Comparison of ENCODE assay signal across 9 cellular contexts in genomic region chr5:158676642-158677489, GRCh38.
DNase-seq lines count a peak whose midpoint lies in the region; ATAC-seq and TF ChIP-seq lines count a peak whose summit lies in the region.
"Had no signal": no experiment of that assay in that cellular context is flagged by ENCODE, and none has a peak within 500 bp of the region (broad histone marks: within the 10 kb centered on the region; RNA-seq: fewer than 3 reads in every experiment).

No MANE protein-coding gene starts in this region.

- H2AK5ac ChIP-seq in neuronal stem cell (ENCODE audit: low read depth, low read length), result no peak overlapping the region

- H4K8ac ChIP-seq in neuronal stem cell (ENCODE audit: low read depth, low read length), result no peak overlapping the region

- H3K4me3 Mint-ChIP-seq in activated naive CD8-positive, alpha-beta T cell treated with anti-CD3 and anti-CD28 coated beads for 36 hours, result peak overlapping the region; percentile 25

- no peaks in the 10 kb centered on the region for H3K27me3 Mint-ChIP-seq in activated naive CD8-positive, alpha-beta T cell treated with anti-CD3 and anti-CD28 coated beads for 36 hours

- no peaks in the 10 kb centered on the region for H3K9me3 Mint-ChIP-seq in activated naive CD8-positive, alpha-beta T cell treated with anti-CD3 and anti-CD28 coated beads for 36 hours

- H3K4me3 ChIP-seq in neuronal stem cell (ENCODE audit: low read length in 2 of 2), result no peak overlapping the region
- H3K4me3 ChIP-seq in osteoblast (ENCODE audit: insufficient read depth, low read length), result no peak overlapping the region

- TF ChIP-seq CTCF in osteoblast (IDR thresholded peaks at IDR 0.05; ENCODE audit: extremely low read depth, low read depth, low read length), result no peak

- H3K27ac ChIP-seq in neuronal stem cell (replicated peaks; ENCODE audit: low read length) (no peak overlapping the region), osteoblast (ENCODE audit: low read depth, low read length) (no peak overlapping the region)
- H3K27ac ChIP-seq: 22Rv1 had no signal

- H3K4ac ChIP-seq in neuronal stem cell (ENCODE audit: low read length), result no peak overlapping the region

- H4K91ac ChIP-seq in neuronal stem cell (ENCODE audit: low read depth, low read length, poor library complexity), result no peak overlapping the region

- no peak overlapping the region for H2BK5ac ChIP-seq in neuronal stem cell (ENCODE audit: low read length)

- peak overlapping the region; percentile 52 for H3K27ac Mint-ChIP-seq in activated naive CD8-positive, alpha-beta T cell treated with anti-CD3 and anti-CD28 coated beads for 36 hours

- H3K4me1 ChIP-seq in neuronal stem cell (ENCODE audit: control insufficient read depth in 2 of 2, insufficient read depth in 1 of 2, low read depth in 1 of 2, low read length in 2 of 2), result peaks cover 0 to 1% of the 10 kb centered on the region in 2 donors
- no peaks in the 10 kb centered on the region for H3K4me1 ChIP-seq in osteoblast (ENCODE audit: insufficient read depth, low read length)

- peaks cover 12% of the 10 kb centered on the region for H3K4me1 Mint-ChIP-seq in activated naive CD8-positive, alpha-beta T cell treated with anti-CD3 and anti-CD28 coated beads for 36 hours

- H3K79me2 ChIP-seq in osteoblast (ENCODE audit: insufficient read depth, low read length), result no peaks in the 10 kb centered on the region

- no peaks in the 10 kb centered on the region for H3K27me3 ChIP-seq in neuronal stem cell (ENCODE audit: control insufficient read depth in 3 of 3, insufficient read depth in 3 of 3, low read depth in 1 of 3, low read length in 3 of 3)
- peaks cover 7% of the 10 kb centered on the region for H3K27me3 ChIP-seq in osteoblast (ENCODE audit: insufficient read depth, low read length)

- H2AFZ ChIP-seq in neuronal stem cell (ENCODE audit: low read length), result peak overlapping the region; percentile 73
- no peak overlapping the region for H2AFZ ChIP-seq in osteoblast (ENCODE audit: low read length)

- H3K79me1 ChIP-seq in neuronal stem cell (ENCODE audit: low read depth, low read length), result no peaks in the 10 kb centered on the region

- no peak overlapping the region for H3K9ac ChIP-seq in neuronal stem cell (ENCODE audit: low read depth, low read length, poor library complexity)

- H3K4me2 ChIP-seq in neuronal stem cell (ENCODE audit: insufficient read depth, low read length, poor library complexity, severe bottlenecking), result no peak overlapping the region
- H3K4me2 ChIP-seq in osteoblast (ENCODE audit: insufficient read depth, low read length), result no peak overlapping the region

- DNase-seq in DMS 273 (lab: John Stamatoyannopoulos, UW; ENCODE audit: unreplicated experiment), result peak; percentile 10
- no peak for DNase-seq in DMS 273 treated with DMSO at 0.1 percent for 48 hours (lab: John Stamatoyannopoulos, UW)
- DNase-seq in activated naive CD8-positive, alpha-beta T cell treated with anti-CD3 and anti-CD28 coated beads for 36 hours, result peak; percentile 2
- no peak for DNase-seq in neuronal stem cell (ENCODE audit: low spot score)
- no peak for DNase-seq in NCI-H2196 treated with DMSO at 0.1 percent for 48 hours (lab: John Stamatoyannopoulos, UW; ENCODE audit: unreplicated experiment)
- DNase-seq in central memory CD4-positive, alpha-beta T cell, result no peak
- DNase-seq in osteoblast (ENCODE audit: insufficient read length, low spot score, missing footprints), result no peak

- H3K9me3 ChIP-seq in neuronal stem cell (replicated peaks in 1 of 2; ENCODE audit: control insufficient read depth in 2 of 2, insufficient read depth in 1 of 2, low read depth in 1 of 2, low read length in 2 of 2) (no peaks in the 10 kb centered on the region), osteoblast (ENCODE audit: low read depth, low read length) (no peaks in the 10 kb centered on the region)

- no peak overlapping the region for H3K18ac ChIP-seq in neuronal stem cell (ENCODE audit: low read length)

- peak; percentile 50 for ATAC-seq in HG03139 (IDR thresholded peaks at IDR 0.05; ENCODE audit: unreplicated experiment)

- no peaks in the 10 kb centered on the region for H4K20me1 ChIP-seq in osteoblast (ENCODE audit: insufficient read depth, low read length)

- H3K36me3 ChIP-seq in neuronal stem cell (replicated peaks in 1 of 2; ENCODE audit: control insufficient read depth in 2 of 2, insufficient read depth in 2 of 2, low read length in 2 of 2), result no peaks in the 10 kb centered on the region
- H3K36me3 ChIP-seq in osteoblast (ENCODE audit: insufficient read depth, low read length), result no peaks in the 10 kb centered on the region

- WGBS in neuronal stem cell (ENCODE audit: extremely low coverage in 2 of 2, insufficient read length in 2 of 2, insufficient replicate concordance in 1 of 2), 2 donors, result no CpG with 5 or more reads among the region's 14 CpGs

- H3K23ac ChIP-seq in neuronal stem cell (ENCODE audit: low read depth, low read length, poor library complexity), result no peak overlapping the region

- H2BK15ac ChIP-seq in neuronal stem cell (ENCODE audit: low read length), result no peak overlapping the region

- no peak overlapping the region for H2BK12ac ChIP-seq in neuronal stem cell (ENCODE audit: low read length)

- no peak overlapping the region for H2BK120ac ChIP-seq in neuronal stem cell (ENCODE audit: low read depth, low read length)

- no peaks in the 10 kb centered on the region for H3K36me3 Mint-ChIP-seq in activated naive CD8-positive, alpha-beta T cell treated with anti-CD3 and anti-CD28 coated beads for 36 hours

- no peak overlapping the region for H3K14ac ChIP-seq in neuronal stem cell (ENCODE audit: low read length)

Comparison
In these comparisons a context has a peak if more than half of its experiments do, and no peak if none do; other contexts are left out.
1. DNase-seq: peak in DMS 273 (single experiment) and activated naive CD8-positive, alpha-beta T cell treated with anti-CD3 and anti-CD28 coated beads for 36 hours (single experiment); none in DMS 273 treated with DMSO at 0.1 percent for 48 hours (single experiment), neuronal stem cell (single experiment), NCI-H2196 treated with DMSO at 0.1 percent for 48 hours (single experiment), central memory CD4-positive, alpha-beta T cell (single experiment) and osteoblast (single experiment).